ENCODE assay signal across 12 cellular contexts in genomic region chr4:82984459-82984858, GRCh38. TPM values are rescaled to one million over a fixed set of nuclear protein-coding genes. Genes with fewer than 3 reads are reported as not detected.
DNase-seq lines count a peak whose midpoint lies in the region; TF ChIP-seq lines count a peak whose summit lies in the region.
"Had no signal": no experiment of that assay in that cellular context is flagged by ENCODE, and none has a peak within 500 bp of the region (broad histone marks: within the 10 kb centered on the region; RNA-seq: fewer than 3 reads in every experiment).

No MANE protein-coding gene starts in this region.

- no peaks in the 10 kb centered on the region for H3K9me3 ChIP-seq in breast epithelium
- H3K9me3 ChIP-seq in OCI-LY7 (ENCODE audit: low read length) = peaks cover 4% of the 10 kb centered on the region; the same call in 1 of the 2 replicates
- no peaks in the 10 kb centered on the region for H3K9me3 ChIP-seq in colonic mucosa

- H3K4me1 Mint-ChIP-seq in MCF 10A (ENCODE audit: insufficient read depth, unreplicated experiment) = peaks cover 4% of the 10 kb centered on the region
- H3K4me1 Mint-ChIP-seq in stimulated activated naive CD8-positive, alpha-beta T cell treated with anti-CD3 and anti-CD28 coated beads, Interleukin-15, Interleukin-2, amounts not matched to agents 100 ng/mL and 50 ng/mL, for 24 hours (ENCODE audit: low read depth) = peaks cover 16% of the 10 kb centered on the region
- no peaks in the 10 kb centered on the region for H3K4me1 Mint-ChIP-seq in mesothelial cell of epicardium

- no peak overlapping the region for H3K4me2 ChIP-seq in OCI-LY7 (ENCODE audit: low read length)

- H3K9me2 ChIP-seq in OCI-LY7 (ENCODE audit: insufficient read depth, low read length) = no peaks in the 10 kb centered on the region

- H3K4me1 ChIP-seq in breast epithelium (no peaks in the 10 kb centered on the region), OCI-LY7 (ENCODE audit: insufficient read depth, low read length, poor library complexity, severe bottlenecking) (peaks cover 3% of the 10 kb centered on the region), colonic mucosa (peaks cover 4% of the 10 kb centered on the region)

- H3K9me3 Mint-ChIP-seq in MCF 10A (ENCODE audit: unreplicated experiment) (no peaks in the 10 kb centered on the region), mesothelial cell of epicardium (no peaks in the 10 kb centered on the region)
- no peaks in the 10 kb centered on the region for H3K9me3 Mint-ChIP-seq in stimulated activated naive CD8-positive, alpha-beta T cell treated with anti-CD3 and anti-CD28 coated beads, Interleukin-15, Interleukin-2, amounts not matched to agents 100 ng/mL and 50 ng/mL, for 24 hours
- H3K9me3 Mint-ChIP-seq: CD8-positive, alpha-beta memory T cell; stimulated activated naive B cell treated with anti-CD40 and anti-IgM and Interleukin-4, amounts not matched to agents 10 μg/mL and 1 μg/mL and 100 μg/mL, for 72 hours had no signal

- H3K36me3 Mint-ChIP-seq in MCF 10A (ENCODE audit: insufficient read depth, unreplicated experiment) (peaks cover 9% of the 10 kb centered on the region), mesothelial cell of epicardium (peaks cover 9% of the 10 kb centered on the region)
- H3K36me3 Mint-ChIP-seq in stimulated activated naive CD8-positive, alpha-beta T cell treated with anti-CD3 and anti-CD28 coated beads, Interleukin-15, Interleukin-2, amounts not matched to agents 100 ng/mL and 50 ng/mL, for 24 hours (ENCODE audit: low read depth) = peaks cover 31% of the 10 kb centered on the region

- peaks cover 87% of the 10 kb centered on the region for H3K79me2 ChIP-seq in OCI-LY7 (ENCODE audit: insufficient read depth, low read depth, low read length)

- intact Hi-C loops in MCF 10A (cut with micrococcal nuclease) = no loop called here
- intact Hi-C loops in breast epithelium (cut with DNase I; ENCODE audit: low total_unique reads) = no loop called here
- intact Hi-C loops in OCI-LY7 (cut with micrococcal nuclease; ENCODE audit: unreplicated experiment) = no loop called here
- intact Hi-C loops in colonic mucosa (cut with DNase I) = no loop called here

- POLR2A ChIA-PET in MCF 10A (lab: Yijun Ruan, JAX) (no interaction called here), OCI-LY7 (lab: Charles Lee) (interaction anchor here (1.4 to 1.6 kb wide), 2 partner anchors 11 to 13 kb away, joined by 6 to 11 read pairs; no protein-coding TSS in a partner anchor)

- no peak overlapping the region for H2AFZ ChIP-seq in OCI-LY7 (ENCODE audit: low read length)

- TF ChIP-seq CTCF in MCF 10A (IDR thresholded peaks at IDR 0.05; ENCODE audit: unreplicated experiment) (no peak), breast epithelium (IDR thresholded peaks at IDR 0.05) (no peak), OCI-LY7 (conservative IDR thresholded peaks at IDR 0.05; ENCODE audit: low read length) (no peak), colonic mucosa (IDR thresholded peaks at IDR 0.05) (no peak), mesothelial cell of epicardium (IDR thresholded peaks at IDR 0.05; ENCODE audit: unreplicated experiment) (no peak)

- H3K27me3 Mint-ChIP-seq in MCF 10A (ENCODE audit: insufficient read depth, unreplicated experiment) (no peaks in the 10 kb centered on the region), mesothelial cell of epicardium (ENCODE audit: low read depth) (no peaks in the 10 kb centered on the region)
- no peaks in the 10 kb centered on the region for H3K27me3 Mint-ChIP-seq in stimulated activated naive CD8-positive, alpha-beta T cell treated with anti-CD3 and anti-CD28 coated beads, Interleukin-15, Interleukin-2, amounts not matched to agents 100 ng/mL and 50 ng/mL, for 24 hours
- H3K27me3 Mint-ChIP-seq: CD8-positive, alpha-beta memory T cell; stimulated activated naive B cell treated with anti-CD40 and anti-IgM and Interleukin-4, amounts not matched to agents 10 μg/mL and 1 μg/mL and 100 μg/mL, for 72 hours had no signal

- no peak for TF ChIP-seq POLR2A in breast epithelium (IDR thresholded peaks at IDR 0.05)

- no peaks in the 10 kb centered on the region for H3K36me3 ChIP-seq in breast epithelium
- peaks cover 73% of the 10 kb centered on the region for H3K36me3 ChIP-seq in OCI-LY7 (ENCODE audit: insufficient read depth, low read length)
- H3K36me3 ChIP-seq in colonic mucosa = no peaks in the 10 kb centered on the region

- no peak overlapping the region for H3K27ac Mint-ChIP-seq in MCF 10A (ENCODE audit: low read depth, unreplicated experiment)
- peak overlapping the region; percentile 75 for H3K27ac Mint-ChIP-seq in stimulated activated naive CD8-positive, alpha-beta T cell treated with anti-CD3 and anti-CD28 coated beads, Interleukin-15, Interleukin-2, amounts not matched to agents 100 ng/mL and 50 ng/mL, for 24 hours
- no peak overlapping the region for H3K27ac Mint-ChIP-seq in mesothelial cell of epicardium
- H3K27ac Mint-ChIP-seq: stimulated activated naive B cell treated with anti-CD40 and anti-IgM and Interleukin-4, amounts not matched to agents 10 μg/mL and 1 μg/mL and 100 μg/mL, for 72 hours had no signal

- no peaks in the 10 kb centered on the region for H4K20me1 ChIP-seq in OCI-LY7 (ENCODE audit: insufficient read depth, low read length)

- H3K27me3 ChIP-seq in breast epithelium = no peaks in the 10 kb centered on the region
- H3K27me3 ChIP-seq in colonic mucosa = no peaks in the 10 kb centered on the region

- H3K9ac ChIP-seq in colonic mucosa (ENCODE audit: low read depth in 2 of 2, low read length in 2 of 2) = no peak overlapping the region

- BruUV-seq in MCF 10A (replicated peaks; lab: Mats Ljungman, UMichigan) (TSS peak; percentile 62), OCI-LY7 (replicated peaks; lab: Mats Ljungman, UMichigan) (TSS peak; percentile 46)

- H3K4me3 ChIP-seq in breast epithelium (no peak overlapping the region), OCI-LY7 (ENCODE audit: low read depth, low read length, poor library complexity, severe bottlenecking) (no peak overlapping the region), colonic mucosa (no peak overlapping the region)

- CTCF ChIA-PET in MCF 10A (lab: Yijun Ruan, JAX) = no interaction called here
- CTCF ChIA-PET in OCI-LY7 (lab: Charles Lee; ENCODE audit: unreplicated experiment) = no interaction called here

- H3K4me3 Mint-ChIP-seq in MCF 10A (ENCODE audit: unreplicated experiment) = no peak overlapping the region
- H3K4me3 Mint-ChIP-seq in stimulated activated naive CD8-positive, alpha-beta T cell treated with anti-CD3 and anti-CD28 coated beads, Interleukin-15, Interleukin-2, amounts not matched to agents 100 ng/mL and 50 ng/mL, for 24 hours = no peak overlapping the region
- H3K4me3 Mint-ChIP-seq in mesothelial cell of epicardium = no peak overlapping the region
- H3K4me3 Mint-ChIP-seq: CD8-positive, alpha-beta memory T cell; stimulated activated naive B cell treated with anti-CD40 and anti-IgM and Interleukin-4, amounts not matched to agents 10 μg/mL and 1 μg/mL and 100 μg/mL, for 72 hours had no signal

- H3K27ac ChIP-seq in breast epithelium (no peak overlapping the region), OCI-LY7 (ENCODE audit: low read depth, low read length, poor library complexity, severe bottlenecking) (no peak overlapping the region), colonic mucosa (no peak overlapping the region)

- DNase-seq in MCF 10A (ENCODE audit: unreplicated experiment) (peak; percentile 18), breast epithelium (ENCODE audit: low spot score in 2 of 2) (no peak), OCI-LY7 (ENCODE audit: low spot score) (no peak), dermis microvascular lymphatic vessel endothelial cell (ENCODE audit: low read depth in 2 of 2) (peak; percentile 32 to 41), colonic mucosa (no peak), NCI-H2196 treated with DMSO at 0.1 percent for 48 hours (lab: John Stamatoyannopoulos, UW; ENCODE audit: unreplicated experiment) (no peak), mesothelial cell of epicardium (ENCODE audit: low spot score in 2 of 2, unreplicated experiment in 2 of 2) (no peak)
- DNase-seq: CD8-positive, alpha-beta memory T cell; left colon; right cardiac atrium; stimulated activated naive B cell treated with anti-CD40 and anti-IgM and Interleukin-4, amounts not matched to agents 10 μg/mL and 1 μg/mL and 100 μg/mL, for 72 hours had no signal

RNA-seq across cellular contexts. Expression of gene LIN54, which starts 26.2 kb away (rescaled TPM):
- total RNA-seq in MCF 10A (2022) (16.0 and 16.5 TPM in 2 replicates), breast epithelium (10 to 100 TPM in 2 of 3 donors, 1 to 10 TPM in 1; 9.8 to 14.0 (median 11.7) TPM), OCI-LY7 (2022) (47.6 and 59.1 TPM in 2 replicates), dermis microvascular lymphatic vessel endothelial cell (9.1 and 9.5 TPM in 2 replicates), colonic mucosa (10 to 100 TPM; 14.6 to 17.9 TPM), mesothelial cell of epicardium (12.9 to 13.1 TPM (median 12.9 TPM) in 3 replicates)
- total RNA-seq in OCI-LY7 (2014; rRNA removed; shearing (Covaris generic)) = 48.3 and 48.9 TPM in 2 replicates

RNA-seq across cellular contexts. Expression of gene COPS4, which starts 50.5 kb away (rescaled TPM):
- total RNA-seq in MCF 10A (2022) = 34.7 and 36.6 TPM in 2 replicates
- 10 to 100 TPM; 55.8 to 67.9 (median 56.4) TPM for total RNA-seq in breast epithelium
- 38.9 and 44.2 TPM in 2 replicates for total RNA-seq in OCI-LY7 (2014; rRNA removed; shearing (Covaris generic))
- 35.5 and 38.5 TPM in 2 replicates for total RNA-seq in OCI-LY7 (2022)
- total RNA-seq in dermis microvascular lymphatic vessel endothelial cell = 88.9 and 89.6 TPM in 2 replicates
- total RNA-seq in colonic mucosa = 10 to 100 TPM; 25.2 to 28.8 TPM
- 34.1 to 39.6 TPM (median 36.6 TPM) in 3 replicates for total RNA-seq in mesothelial cell of epicardium

Comparison
In these comparisons a context has a peak if more than half of its experiments do, and no peak if none do; other contexts are left out.
1. DNase-seq: peak in MCF 10A (single experiment) and dermis microvascular lymphatic vessel endothelial cell (2 of 2); none in breast epithelium (0 of 2), OCI-LY7 (single experiment), colonic mucosa (single experiment), NCI-H2196 treated with DMSO at 0.1 percent for 48 hours (single experiment) and mesothelial cell of epicardium (0 of 2).